In genomic region chr6:35764238-35764896, GRCh38 we compare ENCODE assay signal across 1 cellular context.
A peak's percentile ranks its signal among the peaks of the same experiment; 100 is the strongest.
TF ChIP-seq lines count a peak whose summit lies in the region.

No MANE protein-coding gene starts in this region.

TF ChIP-seq in GM23338, 12 proteins besides CTCF, POLR2A, EP300 and RAD21 (continued from another document):
- TF ChIP-seq, protein P1, sequence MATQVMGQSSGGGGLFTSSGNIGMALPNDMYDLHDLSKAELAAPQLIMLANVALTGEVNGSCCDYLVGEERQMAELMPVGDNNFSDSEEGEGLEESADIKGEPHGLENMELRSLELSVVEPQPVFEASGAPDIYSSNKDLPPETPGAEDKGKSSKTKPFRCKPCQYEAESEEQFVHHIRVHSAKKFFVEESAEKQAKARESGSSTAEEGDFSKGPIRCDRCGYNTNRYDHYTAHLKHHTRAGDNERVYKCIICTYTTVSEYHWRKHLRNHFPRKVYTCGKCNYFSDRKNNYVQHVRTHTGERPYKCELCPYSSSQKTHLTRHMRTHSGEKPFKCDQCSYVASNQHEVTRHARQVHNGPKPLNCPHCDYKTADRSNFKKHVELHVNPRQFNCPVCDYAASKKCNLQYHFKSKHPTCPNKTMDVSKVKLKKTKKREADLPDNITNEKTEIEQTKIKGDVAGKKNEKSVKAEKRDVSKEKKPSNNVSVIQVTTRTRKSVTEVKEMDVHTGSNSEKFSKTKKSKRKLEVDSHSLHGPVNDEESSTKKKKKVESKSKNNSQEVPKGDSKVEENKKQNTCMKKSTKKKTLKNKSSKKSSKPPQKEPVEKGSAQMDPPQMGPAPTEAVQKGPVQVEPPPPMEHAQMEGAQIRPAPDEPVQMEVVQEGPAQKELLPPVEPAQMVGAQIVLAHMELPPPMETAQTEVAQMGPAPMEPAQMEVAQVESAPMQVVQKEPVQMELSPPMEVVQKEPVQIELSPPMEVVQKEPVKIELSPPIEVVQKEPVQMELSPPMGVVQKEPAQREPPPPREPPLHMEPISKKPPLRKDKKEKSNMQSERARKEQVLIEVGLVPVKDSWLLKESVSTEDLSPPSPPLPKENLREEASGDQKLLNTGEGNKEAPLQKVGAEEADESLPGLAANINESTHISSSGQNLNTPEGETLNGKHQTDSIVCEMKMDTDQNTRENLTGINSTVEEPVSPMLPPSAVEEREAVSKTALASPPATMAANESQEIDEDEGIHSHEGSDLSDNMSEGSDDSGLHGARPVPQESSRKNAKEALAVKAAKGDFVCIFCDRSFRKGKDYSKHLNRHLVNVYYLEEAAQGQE (IDR thresholded peaks at IDR 0.05; ENCODE audit: unreplicated experiment), result no peak
- TF ChIP-seq, protein P2, sequence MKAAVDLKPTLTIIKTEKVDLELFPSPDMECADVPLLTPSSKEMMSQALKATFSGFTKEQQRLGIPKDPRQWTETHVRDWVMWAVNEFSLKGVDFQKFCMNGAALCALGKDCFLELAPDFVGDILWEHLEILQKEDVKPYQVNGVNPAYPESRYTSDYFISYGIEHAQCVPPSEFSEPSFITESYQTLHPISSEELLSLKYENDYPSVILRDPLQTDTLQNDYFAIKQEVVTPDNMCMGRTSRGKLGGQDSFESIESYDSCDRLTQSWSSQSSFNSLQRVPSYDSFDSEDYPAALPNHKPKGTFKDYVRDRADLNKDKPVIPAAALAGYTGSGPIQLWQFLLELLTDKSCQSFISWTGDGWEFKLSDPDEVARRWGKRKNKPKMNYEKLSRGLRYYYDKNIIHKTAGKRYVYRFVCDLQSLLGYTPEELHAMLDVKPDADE (IDR thresholded peaks at IDR 0.05), result no peak
- TF ChIP-seq, protein P3, sequence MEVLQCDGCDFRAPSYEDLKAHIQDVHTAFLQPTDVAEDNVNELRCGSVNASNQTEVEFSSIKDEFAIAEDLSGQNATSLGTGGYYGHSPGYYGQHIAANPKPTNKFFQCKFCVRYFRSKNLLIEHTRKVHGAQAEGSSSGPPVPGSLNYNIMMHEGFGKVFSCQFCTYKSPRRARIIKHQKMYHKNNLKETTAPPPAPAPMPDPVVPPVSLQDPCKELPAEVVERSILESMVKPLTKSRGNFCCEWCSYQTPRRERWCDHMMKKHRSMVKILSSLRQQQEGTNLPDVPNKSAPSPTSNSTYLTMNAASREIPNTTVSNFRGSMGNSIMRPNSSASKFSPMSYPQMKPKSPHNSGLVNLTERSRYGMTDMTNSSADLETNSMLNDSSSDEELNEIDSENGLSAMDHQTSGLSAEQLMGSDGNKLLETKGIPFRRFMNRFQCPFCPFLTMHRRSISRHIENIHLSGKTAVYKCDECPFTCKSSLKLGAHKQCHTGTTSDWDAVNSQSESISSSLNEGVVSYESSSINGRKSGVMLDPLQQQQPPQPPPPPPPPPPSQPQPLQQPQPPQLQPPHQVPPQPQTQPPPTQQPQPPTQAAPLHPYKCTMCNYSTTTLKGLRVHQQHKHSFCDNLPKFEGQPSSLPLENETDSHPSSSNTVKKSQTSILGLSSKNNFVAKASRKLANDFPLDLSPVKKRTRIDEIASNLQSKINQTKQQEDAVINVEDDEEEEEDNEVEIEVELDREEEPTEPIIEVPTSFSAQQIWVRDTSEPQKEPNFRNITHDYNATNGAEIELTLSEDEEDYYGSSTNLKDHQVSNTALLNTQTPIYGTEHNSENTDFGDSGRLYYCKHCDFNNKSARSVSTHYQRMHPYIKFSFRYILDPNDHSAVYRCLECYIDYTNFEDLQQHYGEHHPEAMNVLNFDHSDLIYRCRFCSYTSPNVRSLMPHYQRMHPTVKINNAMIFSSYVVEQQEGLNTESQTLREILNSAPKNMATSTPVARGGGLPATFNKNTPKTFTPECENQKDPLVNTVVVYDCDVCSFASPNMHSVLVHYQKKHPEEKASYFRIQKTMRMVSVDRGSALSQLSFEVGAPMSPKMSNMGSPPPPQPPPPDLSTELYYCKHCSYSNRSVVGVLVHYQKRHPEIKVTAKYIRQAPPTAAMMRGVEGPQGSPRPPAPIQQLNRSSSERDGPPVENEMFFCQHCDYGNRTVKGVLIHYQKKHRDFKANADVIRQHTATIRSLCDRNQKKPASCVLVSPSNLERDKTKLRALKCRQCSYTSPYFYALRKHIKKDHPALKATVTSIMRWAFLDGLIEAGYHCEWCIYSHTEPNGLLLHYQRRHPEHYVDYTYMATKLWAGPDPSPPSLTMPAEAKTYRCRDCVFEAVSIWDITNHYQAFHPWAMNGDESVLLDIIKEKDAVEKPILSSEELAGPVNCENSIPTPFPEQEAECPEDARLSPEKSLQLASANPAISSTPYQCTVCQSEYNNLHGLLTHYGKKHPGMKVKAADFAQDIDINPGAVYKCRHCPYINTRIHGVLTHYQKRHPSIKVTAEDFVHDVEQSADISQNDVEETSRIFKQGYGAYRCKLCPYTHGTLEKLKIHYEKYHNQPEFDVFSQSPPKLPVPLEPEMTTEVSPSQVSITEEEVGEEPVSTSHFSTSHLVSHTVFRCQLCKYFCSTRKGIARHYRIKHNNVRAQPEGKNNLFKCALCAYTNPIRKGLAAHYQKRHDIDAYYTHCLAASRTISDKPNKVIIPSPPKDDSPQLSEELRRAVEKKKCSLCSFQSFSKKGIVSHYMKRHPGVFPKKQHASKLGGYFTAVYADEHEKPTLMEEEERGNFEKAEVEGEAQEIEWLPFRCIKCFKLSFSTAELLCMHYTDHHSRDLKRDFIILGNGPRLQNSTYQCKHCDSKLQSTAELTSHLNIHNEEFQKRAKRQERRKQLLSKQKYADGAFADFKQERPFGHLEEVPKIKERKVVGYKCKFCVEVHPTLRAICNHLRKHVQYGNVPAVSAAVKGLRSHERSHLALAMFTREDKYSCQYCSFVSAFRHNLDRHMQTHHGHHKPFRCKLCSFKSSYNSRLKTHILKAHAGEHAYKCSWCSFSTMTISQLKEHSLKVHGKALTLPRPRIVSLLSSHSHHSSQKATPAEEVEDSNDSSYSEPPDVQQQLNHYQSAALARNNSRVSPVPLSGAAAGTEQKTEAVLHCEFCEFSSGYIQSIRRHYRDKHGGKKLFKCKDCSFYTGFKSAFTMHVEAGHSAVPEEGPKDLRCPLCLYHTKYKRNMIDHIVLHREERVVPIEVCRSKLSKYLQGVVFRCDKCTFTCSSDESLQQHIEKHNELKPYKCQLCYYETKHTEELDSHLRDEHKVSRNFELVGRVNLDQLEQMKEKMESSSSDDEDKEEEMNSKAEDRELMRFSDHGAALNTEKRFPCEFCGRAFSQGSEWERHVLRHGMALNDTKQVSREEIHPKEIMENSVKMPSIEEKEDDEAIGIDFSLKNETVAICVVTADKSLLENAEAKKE (CRISPR knock-in tag; IDR thresholded peaks at IDR 0.05), result no peak
- no peak for TF ChIP-seq EZH2 (IDR thresholded peaks at IDR 0.05; ENCODE audit: low read depth, unreplicated experiment)
- peak; percentile 65 for TF ChIP-seq CREB1 (CRISPR knock-in tag; IDR thresholded peaks at IDR 0.05; ENCODE audit: low read depth)
